Comparison of ENCODE assay signal across 8 cellular contexts in genomic region chr15:82952156-82953081, GRCh38. TPM values are rescaled to one million over a fixed set of nuclear protein-coding genes. Genes with fewer than 3 reads are reported as not detected.
A peak's percentile ranks its signal among the peaks of the same experiment; 100 is the strongest.
DNase-seq lines count a peak whose midpoint lies in the region; ATAC-seq and TF ChIP-seq lines count a peak whose summit lies in the region.

Gene HOMER2, minus strand, starts transcription at chr15:82952720. Its CDS starts 185 bp downstream, at chr15:82952535.

- no peaks in the 10 kb centered on the region for H3K4me1 Mint-ChIP-seq in Caco-2 (ENCODE audit: low read depth, unreplicated experiment)

- CTCF ChIA-PET in Caco-2 (lab: Charles Lee) (no interaction called here), GM10248 (lab: Yijun Ruan, JAX) (no interaction called here)

- H3K9me3 ChIP-seq in Caco-2, result no peaks in the 10 kb centered on the region
- no peaks in the 10 kb centered on the region for H3K9me3 ChIP-seq in WERI-Rb-1 (ENCODE audit: severe bottlenecking)
- H3K9me3 ChIP-seq in esophagus (ENCODE audit: control insufficient read depth in 2 of 2, insufficient read depth in 1 of 2, low read depth in 1 of 2, low read length in 1 of 2), result no peaks in the 10 kb centered on the region
- no peaks in the 10 kb centered on the region for H3K9me3 ChIP-seq in muscle layer of duodenum (ENCODE audit: control insufficient read depth in 1 of 2, low read length in 2 of 2)

- 1 to 2% methylated on average over 81 to 119 of the region's 119 CpGs for WGBS in esophagus, 2 donors

- H3K27ac Mint-ChIP-seq in Caco-2 (ENCODE audit: unreplicated experiment), result no peak within 1 kb of the TSS

- peak within 1 kb of the TSS; percentile 48; the same call in 1 of the 2 replicates for H3K27ac ChIP-seq in WERI-Rb-1
- H3K27ac ChIP-seq in esophagus (ENCODE audit: low read depth in 2 of 2, low read length in 1 of 2), result peak within 1 kb of the TSS in 1 of 2 donors; percentile 69
- H3K27ac ChIP-seq in muscle layer of duodenum (ENCODE audit: low read length), result no peak within 1 kb of the TSS

- H3K27me3 Mint-ChIP-seq in Caco-2 (ENCODE audit: insufficient read depth, unreplicated experiment), result peaks cover 3% of the 10 kb centered on the region

- BruUV-seq in Caco-2 (replicated peaks; lab: Mats Ljungman, UMichigan), result no TSS peak

- peak within 1 kb of the TSS; percentile 38 for H3K4me3 ChIP-seq in Caco-2 (ENCODE audit: low read depth, low read length)
- peak within 1 kb of the TSS; percentile 80 for H3K4me3 ChIP-seq in WERI-Rb-1 (ENCODE audit: low read depth, low read length)
- peak within 1 kb of the TSS; percentile 60 to 86 for H3K4me3 ChIP-seq in esophagus (ENCODE audit: low read depth in 1 of 2, low read length in 2 of 2)
- H3K4me3 ChIP-seq in muscle layer of duodenum (ENCODE audit: low read depth in 1 of 2, low read length in 2 of 2), result peak within 1 kb of the TSS; percentile 48 to 69

- H3K9me3 Mint-ChIP-seq in Caco-2 (ENCODE audit: unreplicated experiment), result no peaks in the 10 kb centered on the region

- ATAC-seq in GM19463 (IDR thresholded peaks at IDR 0.05; ENCODE audit: unreplicated experiment), result no peak
- ATAC-seq in HG03025 (IDR thresholded peaks at IDR 0.05; ENCODE audit: low FRiP score, unreplicated experiment), result no peak

- TF ChIP-seq CTCF in Caco-2 (IDR thresholded peaks at IDR 0.05; ENCODE audit: insufficient read depth in 1 of 2, low read depth in 1 of 2, low read length in 1 of 2, severe bottlenecking in 1 of 2, unreplicated experiment in 1 of 2) (no peak), WERI-Rb-1 (IDR thresholded peaks at IDR 0.05; ENCODE audit: low read depth, low read length) (no peak), GM10248 (IDR thresholded peaks at IDR 0.05; ENCODE audit: control extremely low read depth, extremely low read depth, low read depth, missing control alignments) (no peak)

- DNase-seq in Caco-2, result peak in 1 of 2 experiments; percentile 18
- peak; percentile 27 for DNase-seq in HK-2 (ENCODE audit: unreplicated experiment)
- DNase-seq in WERI-Rb-1, result peak; percentile 52
- DNase-seq in GM10248 (ENCODE audit: extremely low spot score), result no peak

- POLR2A ChIA-PET in Caco-2 (lab: Charles Lee), result no interaction called here
- POLR2A ChIA-PET in GM10248 (lab: Yijun Ruan, JAX), result no interaction called here

- H3K27me3 ChIP-seq in Caco-2 (replicated peaks; ENCODE audit: control insufficient read depth, insufficient read depth, low read length) (no peaks in the 10 kb centered on the region; the same call in 1 of the 2 replicates), WERI-Rb-1 (ENCODE audit: insufficient read depth, low read depth, severe bottlenecking) (no peaks in the 10 kb centered on the region), esophagus (ENCODE audit: control insufficient read depth in 1 of 2, insufficient read depth in 2 of 2, low read length in 2 of 2) (no peaks in the 10 kb centered on the region), muscle layer of duodenum (ENCODE audit: low read depth, low read length) (no peaks in the 10 kb centered on the region)

- H3K36me3 ChIP-seq in Caco-2 (ENCODE audit: control insufficient read depth, insufficient read depth, low read length) (no peaks in the 10 kb centered on the region), WERI-Rb-1 (no peaks in the 10 kb centered on the region), esophagus (ENCODE audit: control insufficient read depth in 2 of 2, insufficient read depth in 2 of 2, low read length in 1 of 2) (no peaks in the 10 kb centered on the region), muscle layer of duodenum (ENCODE audit: control insufficient read depth in 1 of 2, insufficient read depth in 2 of 2, low read length in 2 of 2) (no peaks in the 10 kb centered on the region)

- intact Hi-C loops in Caco-2 (cut with micrococcal nuclease; ENCODE audit: unreplicated experiment), result no loop called here

- H3K36me3 Mint-ChIP-seq in Caco-2 (ENCODE audit: insufficient read depth, unreplicated experiment), result no peaks in the 10 kb centered on the region

- H3K4me1 ChIP-seq in Caco-2 (no peaks in the 10 kb centered on the region), esophagus (ENCODE audit: control insufficient read depth in 2 of 2, insufficient read depth in 2 of 2, low read length in 1 of 2) (peaks cover 0 to 9% of the 10 kb centered on the region in 2 donors), muscle layer of duodenum (ENCODE audit: control insufficient read depth in 1 of 2, insufficient read depth in 2 of 2, low read length in 2 of 2) (peaks cover 0 to 4% of the 10 kb centered on the region in 2 donors)

- peak within 1 kb of the TSS; percentile 42 for H3K4me3 Mint-ChIP-seq in Caco-2 (ENCODE audit: unreplicated experiment)

RNA-seq across cellular contexts. Expression of gene HOMER2, which starts in this region (rescaled TPM):
- 5.0 and 5.5 TPM in 2 replicates for total RNA-seq in Caco-2 (2022)
- 10 to 100 TPM; 13.8 to 23.0 TPM for polyA plus RNA-seq in esophagus
